Comparison of ENCODE assay signal across 1 cellular context in genomic region chr6:33788694-33789549, GRCh38.
A peak's percentile ranks its signal among the peaks of the same experiment; 100 is the strongest.
TF ChIP-seq lines count a peak whose summit lies in the region.

LEMD2 (minus strand) TSS chr6:33789130; CDS start chr6:33789116, 14 bp downstream.

TF ChIP-seq in GM12878, 131 proteins besides CTCF, POLR2A, EP300 and RAD21 (continued from another document and continues in another):
- TF ChIP-seq ZNF592 (IDR thresholded peaks at IDR 0.05) = peak; percentile 100
- TF ChIP-seq CBX3 (IDR thresholded peaks at IDR 0.05; ENCODE audit: borderline replicate concordance, low read depth) = no peak
- TF ChIP-seq POU2F2 (IDR thresholded peaks at IDR 0.05; ENCODE audit: borderline replicate concordance, low read depth, low read length) = peak; percentile 48; the same call in 1 of the 3 replicates
- no peak for TF ChIP-seq FOS (IDR thresholded peaks at IDR 0.05; ENCODE audit: borderline replicate concordance, extremely low read depth, insufficient read length)
- peak; percentile 91 for TF ChIP-seq TARDBP (IDR thresholded peaks at IDR 0.05; ENCODE audit: borderline replicate concordance)
- no peak for TF ChIP-seq KDM1A (IDR thresholded peaks at IDR 0.05; ENCODE audit: borderline replicate concordance)
- peak; percentile 95 for TF ChIP-seq POLR2AphosphoS5 (IDR thresholded peaks at IDR 0.05; ENCODE audit: low read length)
- peak; percentile 80 for TF ChIP-seq DPF2 (IDR thresholded peaks at IDR 0.05)
- peak; percentile 55; the same call in 1 of the 2 replicates for TF ChIP-seq GABPA (IDR thresholded peaks at IDR 0.05; ENCODE audit: low read depth)
- peak; percentile 99 for TF ChIP-seq RELA (IDR thresholded peaks at IDR 0.05; ENCODE audit: borderline replicate concordance, partially characterized antibody)
- TF ChIP-seq BCL11A (IDR thresholded peaks at IDR 0.05; ENCODE audit: low read depth, low read length) = no peak
- no peak for TF ChIP-seq PAX8 (IDR thresholded peaks at IDR 0.05)
- TF ChIP-seq NKRF (conservative IDR thresholded peaks at IDR 0.05) = peak; percentile 89
- TF ChIP-seq STAT1 (conservative IDR thresholded peaks at IDR 0.05) = 0 out of 2 replicates have a peak, but pooled peaks have one; percentile 52
- peak; percentile 97 for TF ChIP-seq GATAD2B (conservative IDR thresholded peaks at IDR 0.05; ENCODE audit: low read depth)
- peak; percentile 78 for TF ChIP-seq KLF5 (IDR thresholded peaks at IDR 0.05; ENCODE audit: partially characterized antibody)
- TF ChIP-seq SKIL (IDR thresholded peaks at IDR 0.05; ENCODE audit: low read depth, poor library complexity, severe bottlenecking) = no peak
- no peak for TF ChIP-seq SIN3A (IDR thresholded peaks at IDR 0.05; ENCODE audit: low read depth, low read length)
- peak; percentile 60; the same call in 1 of the 2 replicates for TF ChIP-seq HSF1 (IDR thresholded peaks at IDR 0.05; ENCODE audit: low read depth, low read length)
- no peak for TF ChIP-seq BMI1 (IDR thresholded peaks at IDR 0.05; ENCODE audit: borderline replicate concordance)
- no peak for TF ChIP-seq SREBF2 (IDR thresholded peaks at IDR 0.05; ENCODE audit: low read length)
- 0 out of 2 replicates have a peak, but pooled peaks have one; percentile 8 for TF ChIP-seq TCF3 (IDR thresholded peaks at IDR 0.05; ENCODE audit: borderline replicate concordance, insufficient read depth, low read depth, low read length)
- peak; percentile 85; the same call in 1 of the 2 replicates for TF ChIP-seq TAF1 (IDR thresholded peaks at IDR 0.05; ENCODE audit: borderline replicate concordance, low read depth, low read length)
- TF ChIP-seq ZBTB11 (CRISPR knock-in tag; IDR thresholded peaks at IDR 0.05) = no peak
- TF ChIP-seq PML (IDR thresholded peaks at IDR 0.05; ENCODE audit: low read length) = no peak
- TF ChIP-seq SMAD1 (IDR thresholded peaks at IDR 0.05; ENCODE audit: low read depth, partially characterized antibody) = no peak
- no peak; the same call in 1 of the 2 replicates for TF ChIP-seq USF2 (IDR thresholded peaks at IDR 0.05; ENCODE audit: borderline replicate concordance, low read depth, low read length)
- no peak for TF ChIP-seq WRNIP1 (IDR thresholded peaks at IDR 0.05; ENCODE audit: borderline replicate concordance, low read depth, low read length)
- TF ChIP-seq ZNF622 (IDR thresholded peaks at IDR 0.05) = no peak
- peak; percentile 81; the same call in 1 of the 2 replicates for TF ChIP-seq ESRRA (IDR thresholded peaks at IDR 0.05; ENCODE audit: low read length)
- TF ChIP-seq BACH1 (IDR thresholded peaks at IDR 0.05; ENCODE audit: borderline replicate concordance) = peak; percentile 78
- TF ChIP-seq CHD1 (IDR thresholded peaks at IDR 0.05; ENCODE audit: low read depth, low read length) = no peak
- TF ChIP-seq ASH2L (IDR thresholded peaks at IDR 0.05; ENCODE audit: borderline replicate concordance, low read depth) = peak; percentile 63; the same call in 1 of the 2 replicates
- TF ChIP-seq E4F1 (IDR thresholded peaks at IDR 0.05; ENCODE audit: borderline replicate concordance, partially characterized antibody) = peak; percentile 85
- no peak for TF ChIP-seq HDAC6 (IDR thresholded peaks at IDR 0.05; ENCODE audit: unreplicated experiment)
- no peak for TF ChIP-seq SMAD5 (IDR thresholded peaks at IDR 0.05; ENCODE audit: low read depth)
- peak; percentile 35 for TF ChIP-seq NRF1 (conservative IDR thresholded peaks at IDR 0.05; ENCODE audit: low read depth, low read length)
- no peak for TF ChIP-seq SUPT20H (IDR thresholded peaks at IDR 0.05; ENCODE audit: borderline replicate concordance, control insufficient read depth, low read depth, low read length)
- TF ChIP-seq RB1 (IDR thresholded peaks at IDR 0.05; ENCODE audit: borderline replicate concordance) = peak; percentile 88; the same call in 1 of the 2 replicates
- TF ChIP-seq RELB (IDR thresholded peaks at IDR 0.05; ENCODE audit: low read depth) = peak; percentile 56; the same call in 1 of the 2 replicates
- TF ChIP-seq LARP7 (IDR thresholded peaks at IDR 0.05) = peak; percentile 94; the same call in 1 of the 2 replicates
- no peak for TF ChIP-seq IKZF2 (IDR thresholded peaks at IDR 0.05)
- TF ChIP-seq CBFB (IDR thresholded peaks at IDR 0.05; ENCODE audit: low read depth) = no peak
- TF ChIP-seq E2F4 (IDR thresholded peaks at IDR 0.05; ENCODE audit: low read depth, low read length) = no peak
